8 cellular contexts compared by ENCODE assay signal in genomic region chr1:156491151-156491949, GRCh38. TPM values are rescaled to one million over a fixed set of nuclear protein-coding genes. Genes with fewer than 3 reads are reported as not detected.
A peak's percentile ranks its signal among the peaks of the same experiment; 100 is the strongest.
DNase-seq lines count a peak whose midpoint lies in the region; ATAC-seq and TF ChIP-seq lines count a peak whose summit lies in the region.

No MANE protein-coding gene starts in this region.

- peaks cover 18% of the 10 kb centered on the region for H3K36me3 Mint-ChIP-seq in activated naive CD8-positive, alpha-beta T cell treated with anti-CD3 and anti-CD28 coated beads, Interleukin-2, amount 10 ng/mL, durations not matched to agents 7 days and 5 days

- H3K27me3 Mint-ChIP-seq in activated naive CD8-positive, alpha-beta T cell treated with anti-CD3 and anti-CD28 coated beads, Interleukin-2, amount 10 ng/mL, durations not matched to agents 7 days and 5 days = no peaks in the 10 kb centered on the region

- H3K36me3 ChIP-seq in A673 (ENCODE audit: insufficient read depth, low read length, poor library complexity, severe bottlenecking) = no peaks in the 10 kb centered on the region
- H3K36me3 ChIP-seq in H7 (replicated peaks; ENCODE audit: control insufficient read depth, insufficient read depth, low read length) = no peaks in the 10 kb centered on the region; the same call in 1 of the 2 replicates
- peaks cover 5 to 9% of the 10 kb centered on the region in 2 donors for H3K36me3 ChIP-seq in muscle layer of duodenum (ENCODE audit: control insufficient read depth in 1 of 2, insufficient read depth in 2 of 2, low read length in 2 of 2)

- H3K27ac ChIP-seq in A673 (ENCODE audit: low read depth, low read length, poor library complexity, severe bottlenecking) (peak overlapping the region; percentile 59), muscle layer of duodenum (ENCODE audit: low read length) (peak overlapping the region; percentile 61)

- peaks cover 81% of the 10 kb centered on the region for H3K4me1 Mint-ChIP-seq in activated naive CD8-positive, alpha-beta T cell treated with anti-CD3 and anti-CD28 coated beads, Interleukin-2, amount 10 ng/mL, durations not matched to agents 7 days and 5 days

- BruUV-seq in A673 (replicated peaks; lab: Mats Ljungman, UMichigan) = no TSS peak

- no peak for TF ChIP-seq CTCF in A673 (conservative IDR thresholded peaks at IDR 0.05; ENCODE audit: low read depth, low read length)

- intact Hi-C loops in A673 (cut with micrococcal nuclease; ENCODE audit: unreplicated experiment) = no loop called here

- POLR2A ChIA-PET in A673 (lab: Charles Lee; ENCODE audit: low non-redundant PET) = interaction anchor here (0.6 kb wide), 1 partner anchor 31 kb away, joined by 3 read pairs; no protein-coding TSS in a partner anchor
- POLR2A ChIA-PET in activated naive CD8-positive, alpha-beta T cell treated with anti-CD3 and anti-CD28 coated beads, Interleukin-2, amount 10 ng/mL, durations not matched to agents 7 days and 5 days (lab: Charles Lee) = interaction anchor here (1.4 to 5.8 kb wide), 4 partner anchors 9 to 34 kb away, joined by 4 to 81 read pairs (median 6); partner anchors contain the start of gene MEF2D

- peak overlapping the region; percentile 92 for H3K27ac Mint-ChIP-seq in activated naive CD8-positive, alpha-beta T cell treated with anti-CD3 and anti-CD28 coated beads, Interleukin-2, amount 10 ng/mL, durations not matched to agents 7 days and 5 days

- H3K4me1 ChIP-seq in A673 (ENCODE audit: insufficient read depth, low read length, poor library complexity, severe bottlenecking) (peaks cover 25% of the 10 kb centered on the region), muscle layer of duodenum (ENCODE audit: control insufficient read depth in 1 of 2, insufficient read depth in 2 of 2, low read length in 2 of 2) (peaks cover 77 to 95% of the 10 kb centered on the region in 2 donors)

- H3K9me3 ChIP-seq in A673 (ENCODE audit: low read depth, low read length, poor library complexity, severe bottlenecking) (no peaks in the 10 kb centered on the region), muscle layer of duodenum (ENCODE audit: control insufficient read depth in 1 of 2, low read length in 2 of 2) (no peaks in the 10 kb centered on the region)

- no peak overlapping the region for H3K4me3 ChIP-seq in A673 (ENCODE audit: low read depth, low read length, poor library complexity, severe bottlenecking)
- no peak overlapping the region for H3K4me3 ChIP-seq in H7 (ENCODE audit: insufficient read depth, low read depth, low read length)
- H3K4me3 ChIP-seq in muscle layer of duodenum (ENCODE audit: low read depth in 1 of 2, low read length in 2 of 2) = peak overlapping the region; percentile 34 to 50

- no peak for ATAC-seq in activated naive CD8-positive, alpha-beta T cell treated with anti-CD3 and anti-CD28 coated beads, Interleukin-2, amount 10 ng/mL, durations not matched to agents 7 days and 5 days (ENCODE audit: low read depth)
- ATAC-seq in HG02571 (IDR thresholded peaks at IDR 0.05; ENCODE audit: unreplicated experiment) = no peak

- CTCF ChIA-PET in A673 (lab: Charles Lee) = interaction anchor here (1.8 to 2.1 kb wide), 2 partner anchors 10 to 11 kb away, joined by 4 to 8 read pairs; partner anchors contain the start of gene MEF2D

- H3K27me3 ChIP-seq in A673 (replicated peaks; ENCODE audit: insufficient read depth, low read depth, low read length, poor library complexity) (no peaks in the 10 kb centered on the region), H7 (ENCODE audit: control insufficient read depth, insufficient read depth, low read length) (no peaks in the 10 kb centered on the region), muscle layer of duodenum (ENCODE audit: low read depth, low read length) (no peaks in the 10 kb centered on the region)

- DNase-seq in A673 (ENCODE audit: low spot score) = no peak
- DNase-seq in H7 = peak; percentile 46
- no peak for DNase-seq in activated naive CD8-positive, alpha-beta T cell treated with anti-CD3 and anti-CD28 coated beads, Interleukin-2, amount 10 ng/mL, durations not matched to agents 7 days and 5 days
- no peak for DNase-seq in T1000 (lab: John Stamatoyannopoulos, UW)
- DNase-seq in cerebellar cortex (ENCODE audit: low spot score) = no peak
- DNase-seq in NCI-H345 (lab: John Stamatoyannopoulos, UW) = no peak

- H3K4me3 Mint-ChIP-seq in activated naive CD8-positive, alpha-beta T cell treated with anti-CD3 and anti-CD28 coated beads, Interleukin-2, amount 10 ng/mL, durations not matched to agents 7 days and 5 days = no peak overlapping the region

- H3K9me3 Mint-ChIP-seq in activated naive CD8-positive, alpha-beta T cell treated with anti-CD3 and anti-CD28 coated beads, Interleukin-2, amount 10 ng/mL, durations not matched to agents 7 days and 5 days = no peaks in the 10 kb centered on the region

RNA-seq across cellular contexts. Expression of gene MEF2D, which starts 9.2 kb away (rescaled TPM):
- 18.3 and 21.8 TPM in 2 replicates for total RNA-seq in A673 (2021)
- total RNA-seq in H7 (2014; rRNA removed; shearing (Covaris generic)) = 14.2 TPM in 2 replicates
- 10 to 100 TPM; 52.4 to 54.4 TPM for total RNA-seq in activated naive CD8-positive, alpha-beta T cell treated with anti-CD3 and anti-CD28 coated beads, Interleukin-2, amount 10 ng/mL, durations not matched to agents 7 days and 5 days

Comparison
In these comparisons a context has a peak if more than half of its experiments do, and no peak if none do; other contexts are left out.
1. H3K4me3 ChIP-seq: peak in muscle layer of duodenum (2 of 2); none in A673 (single experiment) and H7 (single experiment).